In the genomic region with DNA sequence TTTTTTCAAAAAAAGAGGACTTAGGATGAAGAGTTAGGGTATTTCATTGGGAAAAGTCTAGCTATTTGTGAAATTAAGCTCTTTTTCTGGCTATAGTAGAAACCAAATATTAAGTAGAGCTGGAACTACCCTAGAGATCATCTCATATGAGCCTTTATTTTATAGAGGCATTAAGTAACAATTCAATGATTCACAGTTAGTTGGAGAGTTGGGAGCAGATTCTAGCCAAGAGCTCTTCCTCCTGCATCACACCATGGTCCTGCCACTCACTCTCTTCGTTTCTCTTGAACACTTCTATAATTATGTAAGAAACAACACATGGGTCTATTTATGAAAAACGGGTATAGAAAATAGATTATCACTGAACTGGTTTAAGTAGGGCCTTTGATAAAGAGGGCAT, we compare ENCODE assay signal across 28 cellular contexts.
DNase-seq lines count a peak whose midpoint lies in the region; ATAC-seq and TF ChIP-seq lines count a peak whose summit lies in the region.
"Had no signal": no experiment of that assay in that cellular context is flagged by ENCODE, and none has a peak within 500 bp of the region (broad histone marks: within the 10 kb centered on the region; RNA-seq: fewer than 3 reads in every experiment).

No MANE protein-coding gene starts in this region.

- H3K27me3 ChIP-seq in MG63 (no peaks in the 10 kb centered on the region), foreskin keratinocyte (no peaks in the 10 kb centered on the region)
- H3K27me3 ChIP-seq: esophagus squamous epithelium, stomach, tibial nerve had no signal

- peak; percentile 15 for DNase-seq in AG20443 (ENCODE audit: low spot score)
- DNase-seq in MG63: peak; percentile 39
- DNase-seq in choroid plexus epithelial cell (ENCODE audit: low read depth): peak; percentile 45
- no peak for DNase-seq in foreskin keratinocyte
- DNase-seq in NCI-H526 (lab: John Stamatoyannopoulos, UW): no peak
- no peak for DNase-seq in hypothalamus (lab: John Stamatoyannopoulos, UW)
- DNase-seq: activated CD4-positive, CD25-positive, alpha-beta regulatory T cell; activated naive CD4-positive, alpha-beta T cell treated with anti-CD3 and anti-CD28 coated beads, Interleukin-2, amount 10 ng/mL, durations not matched to agents 7 days and 5 days; CD8-positive, alpha-beta memory T cell; DMS153; esophagus squamous epithelium; glutamatergic neuron; H7; naive B cell; NCI-H2171; NCI-H524 treated with DMSO at 0.1 percent for 48 hours; NK-92 treated with Interleukin-12 subunit alpha and Interleukin-12 subunit beta, amount 100 ng/mL, for 24 hours; occipital lobe; SIG-M5; small intestine; stimulated activated CD4-positive, alpha-beta T cell treated with anti-CD3 and anti-CD28 coated beads, Interleukin-1b, Interleukin-23, amount 100 ng/mL, for 48 hours; stimulated activated CD8-positive, alpha-beta memory T cell treated with anti-CD3 and anti-CD28 coated beads, Interleukin-4, amount 100 ng/mL, for 48 hours; stomach had no signal

- TF ChIP-seq CTCF in choroid plexus epithelial cell (conservative IDR thresholded peaks at IDR 0.05; ENCODE audit: low read depth, low read length) (no peak), foreskin keratinocyte (conservative IDR thresholded peaks at IDR 0.05) (no peak)

- no peaks in the 10 kb centered on the region for H3K9me3 ChIP-seq in MG63
- H3K9me3 ChIP-seq: esophagus squamous epithelium, stomach, tibial nerve had no signal

- ATAC-seq in foreskin keratinocyte: peak; percentile 45
- no peak for ATAC-seq in HG03159 (IDR thresholded peaks at IDR 0.05; ENCODE audit: unreplicated experiment)
- ATAC-seq in HG03354 (IDR thresholded peaks at IDR 0.05; ENCODE audit: poor library complexity, severe bottlenecking, unreplicated experiment): no peak
- ATAC-seq: K562 had no signal

- peaks cover 5% of the 10 kb centered on the region for H3K4me1 ChIP-seq in foreskin keratinocyte
- H3K4me1 ChIP-seq: esophagus squamous epithelium, stomach had no signal

- H3K4me3 ChIP-seq in MG63: no peak overlapping the region
- H3K4me3 ChIP-seq in choroid plexus epithelial cell (ENCODE audit: low read depth, low read length): no peak overlapping the region
- H3K4me3 ChIP-seq: coronary artery, esophagus squamous epithelium, K562, stomach, tibial nerve had no signal

- H3K27ac ChIP-seq in foreskin keratinocyte: no peak overlapping the region
- H3K27ac ChIP-seq: coronary artery, esophagus squamous epithelium, stomach had no signal

- no peaks in the 10 kb centered on the region for H3K36me3 ChIP-seq in MG63
- H3K36me3 ChIP-seq: esophagus squamous epithelium, stomach, tibial nerve had no signal

Comparison
In these comparisons a context has a peak if more than half of its experiments do, and no peak if none do; other contexts are left out.
1. DNase-seq: peak in AG20443 (single experiment), MG63 (single experiment) and choroid plexus epithelial cell (single experiment); none in foreskin keratinocyte (0 of 2), NCI-H526 (0 of 2) and hypothalamus (0 of 51).